In the genomic region with DNA sequence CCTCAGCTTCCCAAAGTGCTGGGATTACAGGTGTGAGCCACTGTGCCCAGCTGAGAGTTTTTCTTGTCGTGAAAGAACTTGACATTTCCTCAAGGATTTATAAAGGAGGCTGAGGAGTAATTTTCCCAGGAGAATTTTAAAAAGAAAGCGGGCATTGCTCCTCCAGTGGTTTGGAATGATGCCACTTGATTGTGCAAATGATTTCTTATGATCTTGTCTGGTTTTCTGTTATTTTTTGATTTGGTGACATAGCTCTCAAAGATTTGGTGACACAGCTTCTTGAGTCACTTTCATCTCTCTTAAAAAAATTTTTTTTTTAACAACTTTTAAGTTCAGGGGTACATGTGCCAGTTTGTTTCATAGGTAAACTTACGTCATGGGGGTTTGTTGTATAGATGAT, we compare ENCODE assay signal across 18 cellular contexts. TPM values are rescaled to one million over a fixed set of nuclear protein-coding genes. Genes with fewer than 3 reads are reported as not detected.
A peak's percentile ranks its signal among the peaks of the same experiment; 100 is the strongest.
DNase-seq lines count a peak whose midpoint lies in the region; ATAC-seq and TF ChIP-seq lines count a peak whose summit lies in the region.
"Had no signal": no experiment of that assay in that cellular context is flagged by ENCODE, and none has a peak within 500 bp of the region (broad histone marks: within the 10 kb centered on the region; RNA-seq: fewer than 3 reads in every experiment).

No MANE protein-coding gene starts in this region.

- H3K27me3 Mint-ChIP-seq in nephron progenitor cell (ENCODE audit: low read depth, poor library complexity) = peaks cover 4% of the 10 kb centered on the region
- H3K27me3 Mint-ChIP-seq: dendritic cell treated with granulocyte-macrophage colony-stimulating factor and Interleukin-4, amounts not matched to agents 40 ng/mL and 50 ng/mL, for 4 days had no signal

- 37 to 45% methylated on average over 3 of the region's 3 CpGs for WGBS in GM23248 (ENCODE audit: low coverage in 1 of 2, low lambda C conversion rate in 2 of 2, missing lambda C conversion rate in 2 of 2), 2 experiments

- H3K79me2 ChIP-seq in GM23248 (ENCODE audit: insufficient read depth) = peaks cover 4% of the 10 kb centered on the region; the same call in 1 of the 2 replicates

- H3K4me1 ChIP-seq in GM23248 (ENCODE audit: insufficient read depth) (peaks cover 37% of the 10 kb centered on the region), adipocyte (ENCODE audit: control insufficient read depth, insufficient read depth, low read length) (peaks cover 40% of the 10 kb centered on the region)

- no peak overlapping the region for H3K4me2 ChIP-seq in GM23248 (ENCODE audit: unreplicated experiment)

- H3K9me2 ChIP-seq in GM23248 (ENCODE audit: insufficient read depth) = no peaks in the 10 kb centered on the region

- no peaks in the 10 kb centered on the region for H4K20me1 ChIP-seq in GM23248 (ENCODE audit: insufficient read depth)

- H3K36me3 ChIP-seq in GM23248 (ENCODE audit: low read depth) = no peaks in the 10 kb centered on the region
- peaks cover 13% of the 10 kb centered on the region for H3K36me3 ChIP-seq in adipocyte (ENCODE audit: control insufficient read depth, insufficient read depth, low read length, severe bottlenecking)

- no peak overlapping the region for H3K4me3 Mint-ChIP-seq in nephron progenitor cell
- H3K4me3 Mint-ChIP-seq: dendritic cell treated with granulocyte-macrophage colony-stimulating factor and Interleukin-4, amounts not matched to agents 40 ng/mL and 50 ng/mL, for 4 days had no signal

- H3K9me3 Mint-ChIP-seq in nephron progenitor cell = no peaks in the 10 kb centered on the region
- H3K9me3 Mint-ChIP-seq: dendritic cell treated with granulocyte-macrophage colony-stimulating factor and Interleukin-4, amounts not matched to agents 40 ng/mL and 50 ng/mL, for 4 days had no signal

- peaks cover 28% of the 10 kb centered on the region; the same call in 1 of the 2 replicates for H3F3A ChIP-seq in GM23248 (ENCODE audit: insufficient read depth)

- DNase-seq in AG08395 (ENCODE audit: low spot score) = peak; percentile 26
- DNase-seq in GM23248 = peak; percentile 69
- DNase-seq in adipocyte (ENCODE audit: low read depth) = peak; percentile 55
- peak; percentile 31 for DNase-seq in myocyte (ENCODE audit: low read depth)
- DNase-seq in GM13977 (ENCODE audit: low spot score) = no peak
- no peak for DNase-seq in SW480 (ENCODE audit: low spot score)
- DNase-seq in nephron progenitor cell = no peak
- DNase-seq: activated T-cell treated with anti-CD3 and anti-CD28 coated beads for 4 hours; DND-41; H7; MM.1S; Peyer's patch; right cardiac atrium; stimulated activated CD4-positive, alpha-beta T cell treated with anti-CD3 and anti-CD28 coated beads, Interleukin-4, amount 100 ng/mL, for 1 hour had no signal

- no peak overlapping the region for H3K27ac ChIP-seq in GM23248
- H3K27ac ChIP-seq: C4-2B had no signal

- H3K27ac Mint-ChIP-seq in nephron progenitor cell = no peak overlapping the region
- H3K27ac Mint-ChIP-seq: dendritic cell treated with granulocyte-macrophage colony-stimulating factor and Interleukin-4, amounts not matched to agents 40 ng/mL and 50 ng/mL, for 4 days had no signal

- no peak overlapping the region for H2AFZ ChIP-seq in GM23248

- peaks cover 25% of the 10 kb centered on the region for H3K36me3 Mint-ChIP-seq in nephron progenitor cell (ENCODE audit: low read depth)

- H3K27me3 ChIP-seq in GM23248 (replicated peaks; ENCODE audit: insufficient read depth) = no peaks in the 10 kb centered on the region
- no peaks in the 10 kb centered on the region for H3K27me3 ChIP-seq in adipocyte (replicated peaks; ENCODE audit: control insufficient read depth, insufficient read depth, low read length)
- H3K27me3 ChIP-seq: Peyer's patch had no signal

- no peak overlapping the region for H3K4me3 ChIP-seq in GM23248
- H3K4me3 ChIP-seq in adipocyte (ENCODE audit: low read length) = no peak overlapping the region
- H3K4me3 ChIP-seq: Peyer's patch had no signal

- in situ Hi-C loops in GM23248 (cut with MboI) (loop anchor here (25.0 kb wide), 1 partner anchor 713 kb away; no protein-coding TSS in a partner anchor), GM13977 (cut with MboI; ENCODE audit: low pct_unique_long_range_greater_than_20kb, low sequenced_read_pairs, unreplicated experiment) (no loop called here)

- no peak overlapping the region for H3K9ac ChIP-seq in GM23248
- H3K9ac ChIP-seq in adipocyte (ENCODE audit: low read length) = no peak overlapping the region

- no peaks in the 10 kb centered on the region for H3K9me3 ChIP-seq in GM23248 (ENCODE audit: low read depth)
- H3K9me3 ChIP-seq in adipocyte (ENCODE audit: control insufficient read depth, low read length) = no peaks in the 10 kb centered on the region
- H3K9me3 ChIP-seq: Peyer's patch had no signal

- no peak for ATAC-seq in GM21447 (IDR thresholded peaks at IDR 0.05; ENCODE audit: unreplicated experiment)
- ATAC-seq: esophagus mucosa, right cardiac atrium had no signal

- peaks cover 33% of the 10 kb centered on the region for H3K4me1 Mint-ChIP-seq in nephron progenitor cell

- TF ChIP-seq CTCF in GM13977 (IDR thresholded peaks at IDR 0.05; ENCODE audit: extremely low read depth, insufficient read depth, missing control alignments) (no peak), nephron progenitor cell (IDR thresholded peaks at IDR 0.05) (no peak)

RNA-seq across cellular contexts. Expression of a gene that starts 24.6 kb away (rescaled TPM):
- total RNA-seq in GM23248 (2014; rRNA removed; shearing (Covaris generic)) = 19.1 and 34.3 TPM in 2 replicates
- polyA plus RNA-seq in GM23248 (2016; fragmentation: Nextera tagmentation; extraction: Ambion mirVana) = 11.5 and 15.7 TPM in 2 replicates
- total RNA-seq in myocyte = 12.9 and 15.6 TPM in 2 replicates
- polyA plus RNA-seq in myocyte (2012) = 9.3 TPM

RNA-seq across cellular contexts. Expression of a gene that starts 45.7 kb away (rescaled TPM):
- 5.4 and 14.0 TPM in 2 replicates for total RNA-seq in GM23248 (2014; rRNA removed; shearing (Covaris generic))
- 10.8 and 12.6 TPM in 2 replicates for polyA plus RNA-seq in GM23248 (2016; fragmentation: Nextera tagmentation; extraction: Ambion mirVana)
- 36.4 and 42.1 TPM in 2 replicates for total RNA-seq in myocyte
- polyA plus RNA-seq in myocyte (2012) = 36.7 TPM

Comparison
In these comparisons a context has a peak if more than half of its experiments do, and no peak if none do; other contexts are left out.
1. DNase-seq: peak in AG08395 (single experiment), GM23248 (single experiment), adipocyte (single experiment) and myocyte (single experiment); none in GM13977 (single experiment), SW480 (single experiment) and nephron progenitor cell (single experiment).